ENCODE assay signal across 20 cellular contexts in the genomic region with DNA sequence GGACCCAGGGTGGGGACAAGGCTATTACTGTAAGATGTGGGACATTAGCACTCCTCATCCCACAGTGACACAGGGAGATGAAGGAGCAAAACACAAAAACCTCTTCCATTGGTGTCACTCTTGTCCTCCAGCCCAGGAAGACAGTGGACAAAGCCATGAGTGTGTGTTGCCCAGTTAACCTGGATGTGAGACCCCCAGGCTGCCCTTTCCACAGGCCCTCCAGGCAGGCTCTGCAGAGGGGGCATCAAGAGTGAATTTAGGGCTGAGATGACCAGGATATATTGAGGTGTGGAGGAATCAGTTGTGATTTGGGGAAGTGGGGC.
"Had no signal": no experiment of that assay in that cellular context is flagged by ENCODE, and none has a peak within 500 bp of the region (broad histone marks: within the 10 kb centered on the region; RNA-seq: fewer than 3 reads in every experiment).

No MANE protein-coding gene starts in this region.

- DNase-seq: activated CD4-positive, alpha-beta T cell treated with anti-CD3 and anti-CD28 coated beads, Interleukin-2, amount 50 U/mL, for 4 hours; activated naive CD4-positive, alpha-beta T cell treated with anti-CD3 and anti-CD28 coated beads for 36 hours; activated T-cell treated with anti-CD3 and anti-CD28 coated beads, Interleukin-2, amount 50 U/mL, for 1 hour; cerebellar nuclear complex; effector CD8-positive, alpha-beta T cell; heart left ventricle; left ventricle myocardium superior; mucosa of descending colon; naive B cell; stimulated activated naive CD8-positive, alpha-beta T cell treated with anti-CD3 and anti-CD28 coated beads, Interleukin-15, Interleukin-2, amounts not matched to agents 100 U/mL and 50 U/mL, for 24 hours; uterus had no signal

- H3K27me3 ChIP-seq: ascending aorta, uterus had no signal

- H3K27ac ChIP-seq: ascending aorta, esophagus muscularis mucosa, gastroesophageal sphincter, tibial nerve, uterus, VCaP had no signal

- H3K4me1 ChIP-seq: ascending aorta, esophagus muscularis mucosa, gastroesophageal sphincter, tibial nerve, uterus had no signal

- H3K9me3 Mint-ChIP-seq: activated naive CD4-positive, alpha-beta T cell treated with anti-CD3 and anti-CD28 coated beads for 36 hours; activated T-helper 17 cell treated with anti-CD3 and anti-CD28 coated beads, Interleukin-2, amount 50 U/mL, for 72 hours; dendritic cell treated with granulocyte-macrophage colony-stimulating factor and Interleukin-4, amounts not matched to agents 40 ng/mL and 50 ng/mL, for 4 days had no signal

- H3K27ac Mint-ChIP-seq: activated naive CD4-positive, alpha-beta T cell treated with anti-CD3 and anti-CD28 coated beads for 36 hours; activated T-helper 17 cell treated with anti-CD3 and anti-CD28 coated beads, Interleukin-2, amount 50 U/mL, for 72 hours; dendritic cell treated with granulocyte-macrophage colony-stimulating factor and Interleukin-4, amounts not matched to agents 40 ng/mL and 50 ng/mL, for 4 days had no signal

- ATAC-seq: activated T-helper 17 cell treated with anti-CD3 and anti-CD28 coated beads, Interleukin-2, amount 50 U/mL, for 72 hours; gastroesophageal sphincter; heart left ventricle; left ventricle myocardium superior; mucosa of descending colon; sciatic nerve; stimulated activated naive CD8-positive, alpha-beta T cell treated with anti-CD3 and anti-CD28 coated beads, Interleukin-15, Interleukin-2, amounts not matched to agents 100 U/mL and 50 U/mL, for 24 hours had no signal

- H3K4me3 Mint-ChIP-seq: activated naive CD4-positive, alpha-beta T cell treated with anti-CD3 and anti-CD28 coated beads for 36 hours; activated T-helper 17 cell treated with anti-CD3 and anti-CD28 coated beads, Interleukin-2, amount 50 U/mL, for 72 hours; dendritic cell treated with granulocyte-macrophage colony-stimulating factor and Interleukin-4, amounts not matched to agents 40 ng/mL and 50 ng/mL, for 4 days had no signal

- H3K9me3 ChIP-seq: ascending aorta, esophagus muscularis mucosa, gastroesophageal sphincter, heart left ventricle, mucosa of descending colon, tibial nerve, uterus had no signal

- H3K36me3 Mint-ChIP-seq: naive B cell had no signal

- H3K4me3 ChIP-seq: ascending aorta, esophagus muscularis mucosa, gastroesophageal sphincter, heart left ventricle, mucosa of descending colon, smooth muscle cell, tibial nerve, uterus had no signal

- H3K36me3 ChIP-seq: ascending aorta, esophagus muscularis mucosa, gastroesophageal sphincter, heart left ventricle, tibial nerve, uterus had no signal

- H3K27me3 Mint-ChIP-seq: activated T-helper 17 cell treated with anti-CD3 and anti-CD28 coated beads, Interleukin-2, amount 50 U/mL, for 72 hours; dendritic cell treated with granulocyte-macrophage colony-stimulating factor and Interleukin-4, amounts not matched to agents 40 ng/mL and 50 ng/mL, for 4 days; naive B cell had no signal
